In genomic region chr13:26163812-26164211, GRCh38 we compare ENCODE assay signal across 33 cellular contexts.
"Had no signal": no experiment of that assay in that cellular context is flagged by ENCODE, and none has a peak within 500 bp of the region (broad histone marks: within the 10 kb centered on the region; RNA-seq: fewer than 3 reads in every experiment).

No MANE protein-coding gene starts in this region.

- H3K27ac ChIP-seq: adrenal gland, ascending aorta, body of pancreas, brain microvascular endothelial cell, breast epithelium, cardiac muscle cell had no signal

- H3K9me3 ChIP-seq: adrenal gland, ascending aorta, body of pancreas, breast epithelium had no signal

- H3K36me3 ChIP-seq: adrenal gland, ascending aorta, brain microvascular endothelial cell, breast epithelium, cardiac muscle cell had no signal

- DNase-seq: activated effector memory CD4-positive, alpha-beta T cell treated with anti-CD3 and anti-CD28 coated beads, Interleukin-2, amount 50 U/mL, for 16 hours; activated effector memory CD4-positive, alpha-beta T cell treated with Interleukin-2 at 50 U/mL for 16 hours; activated gamma-delta T cell; activated gamma-delta T cell treated with Interleukin-2 at 50 U/mL for 16 hours; activated naive CD4-positive, alpha-beta T cell; activated naive CD4-positive, alpha-beta T cell treated with anti-CD3 and anti-CD28 coated beads for 36 hours; activated naive CD4-positive, alpha-beta T cell treated with anti-CD3 and anti-CD28 coated beads, Interleukin-2, amount 10 ng/mL, durations not matched to agents 7 days and 5 days; activated naive CD4-positive, alpha-beta T cell treated with anti-CD3 and anti-CD28 coated beads, Interleukin-2, amount 50 U/mL, for 16 hours; activated naive CD4-positive, alpha-beta T cell treated with Interleukin-2 at 50 U/mL for 16 hours; activated naive CD8-positive, alpha-beta T cell treated with anti-CD3 and anti-CD28 coated beads for 36 hours; activated naive CD8-positive, alpha-beta T cell treated with anti-CD3 and anti-CD28 coated beads, Interleukin-2, amount 10 ng/mL, durations not matched to agents 7 days and 5 days; activated naive CD8-positive, alpha-beta T cell treated with anti-CD3 and anti-CD28 coated beads, Interleukin-2, amount 50 U/mL, for 24 hours; activated T-cell treated with anti-CD3 and anti-CD28 coated beads, Interleukin-2, amount 50 U/mL, for 24 hours; activated T-cell treated with anti-CD3 and anti-CD28 coated beads, Interleukin-2, amount 50 U/mL, for 4 hours; activated T-cell treated with anti-CD3 and anti-CD28 coated beads, Interleukin-2, amount 50 U/mL, for 48 hours; activated T-cell treated with anti-CD3 and anti-CD28 coated beads, Interleukin-2, amount 50 U/mL, for 72 hours; adrenal gland; amniotic stem cell; amygdala; anterior cingulate cortex; aorta; body of pancreas; brain microvascular endothelial cell; caudate nucleus; central memory CD4-positive, alpha-beta T cell; cerebellar nuclear complex had no signal

- FAIRE-seq: astrocyte, bronchial epithelial cell had no signal

- H3K4me1 ChIP-seq: adrenal gland, ascending aorta, body of pancreas, breast epithelium had no signal

- H3K4me3 ChIP-seq: adrenal gland, ascending aorta, body of pancreas, breast epithelium, cardiac muscle cell had no signal

- H3K27me3 ChIP-seq: adrenal gland, ascending aorta, body of pancreas, breast epithelium, cardiac muscle cell had no signal

- ATAC-seq: activated naive CD4-positive, alpha-beta T cell treated with anti-CD3 and anti-CD28 coated beads, Interleukin-2, amount 50 U/mL, for 72 hours; activated naive CD8-positive, alpha-beta T cell treated with anti-CD3 and anti-CD28 coated beads, Interleukin-2, amount 50 U/mL, for 24 hours; activated T-cell treated with anti-CD3 and anti-CD28 coated beads, Interleukin-2, amount 50 U/mL, for 4 hours; activated T-cell treated with anti-CD3 and anti-CD28 coated beads, Interleukin-2, amount 50 U/mL, for 72 hours; activated T-helper 17 cell treated with anti-CD3 and anti-CD28 coated beads, Interleukin-2, amount 50 U/mL, for 72 hours; body of pancreas had no signal
